10 cellular contexts compared by ENCODE assay signal in the genomic region with DNA sequence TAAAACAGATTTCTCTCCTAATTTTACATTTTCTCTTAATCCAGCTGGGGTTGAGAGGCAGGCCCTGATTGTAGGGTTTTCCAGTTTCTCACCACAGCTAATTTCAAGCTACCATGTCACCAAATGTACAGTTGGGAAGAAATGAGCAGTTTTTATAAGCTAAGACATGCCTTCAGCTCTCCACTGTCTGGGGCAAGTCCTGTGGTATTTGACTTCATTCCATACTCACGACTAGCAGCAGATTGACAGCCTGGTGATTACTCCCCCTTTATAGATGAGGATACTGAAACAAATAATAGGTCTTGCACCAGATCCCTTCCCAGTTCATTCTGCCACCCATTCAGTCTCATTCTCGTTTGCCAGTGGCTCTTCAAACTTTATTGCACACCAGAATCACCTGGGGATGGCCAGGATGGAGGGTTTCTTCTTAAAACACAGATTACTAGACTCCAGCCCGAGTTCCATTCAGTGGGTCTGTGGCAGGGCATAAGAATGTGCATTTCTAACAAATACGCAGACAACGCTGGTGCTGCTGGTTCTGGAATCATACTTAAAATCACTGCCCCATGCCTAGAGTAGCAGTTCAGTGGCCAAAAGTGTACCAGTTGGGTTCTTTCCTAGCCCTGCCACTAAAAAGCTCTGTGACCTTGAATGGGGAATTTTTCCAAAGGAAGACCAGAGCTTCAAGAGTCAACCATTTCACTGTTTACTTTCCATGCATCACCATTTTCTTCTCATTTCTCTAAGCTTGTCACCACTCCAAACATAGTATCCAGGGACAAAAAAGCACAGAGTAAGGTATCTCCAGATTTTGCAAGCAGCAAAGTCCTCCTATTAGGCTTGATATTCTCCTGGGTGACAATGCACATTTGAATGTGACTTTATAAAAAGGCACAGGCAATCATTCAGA.
DNase-seq lines count a peak whose midpoint lies in the region; ATAC-seq lines count a peak whose summit lies in the region.
"Had no signal": no experiment of that assay in that cellular context is flagged by ENCODE, and none has a peak within 500 bp of the region (broad histone marks: within the 10 kb centered on the region; RNA-seq: fewer than 3 reads in every experiment).

No MANE protein-coding gene starts in this region.

- no peak for ATAC-seq in GM18517 (IDR thresholded peaks at IDR 0.05; ENCODE audit: unreplicated experiment)

- H3K27me3 ChIP-seq in skeletal muscle satellite cell (ENCODE audit: control insufficient read depth, insufficient read depth, low read length) = no peaks in the 10 kb centered on the region

- H3K4me2 ChIP-seq in skeletal muscle satellite cell (ENCODE audit: low read length) = peak overlapping the region; percentile 54

- peak overlapping the region; percentile 81 for H3K9ac ChIP-seq in skeletal muscle satellite cell (ENCODE audit: low read depth, low read length)

- DNase-seq in GM04503 (ENCODE audit: low read depth) (peak; percentile 61), amniotic epithelial cell (ENCODE audit: low read depth) (peak; percentile 57), hepatic stellate cell (ENCODE audit: low spot score) (peak; percentile 27), HuH-7.5 (ENCODE audit: low spot score) (no peak), NOMO-1 treated with DMSO at 0.1 percent for 48 hours (lab: John Stamatoyannopoulos, UW; ENCODE audit: unreplicated experiment) (no peak), NCI-H2171 treated with DMSO at 0.1 percent for 48 hours (lab: John Stamatoyannopoulos, UW) (no peak)
- DNase-seq: activated naive CD4-positive, alpha-beta T cell treated with anti-CD3 and anti-CD28 coated beads, Interleukin-2, amount 50 U/mL, for 16 hours; T-helper 9 cell had no signal

- H3K9me3 ChIP-seq in skeletal muscle satellite cell (replicated peaks; ENCODE audit: low read length) = no peaks in the 10 kb centered on the region

- peaks cover 63% of the 10 kb centered on the region for H3K4me1 ChIP-seq in skeletal muscle satellite cell (ENCODE audit: control insufficient read depth, insufficient read depth, low read length)

- H3K4me3 ChIP-seq in skeletal muscle satellite cell (ENCODE audit: low read length) = peak overlapping the region; percentile 15

- H3K36me3 ChIP-seq in skeletal muscle satellite cell (ENCODE audit: insufficient read depth, low read length) = no peaks in the 10 kb centered on the region

Comparison
In these comparisons a context has a peak if more than half of its experiments do, and no peak if none do; other contexts are left out.
1. DNase-seq: peak in GM04503 (single experiment), amniotic epithelial cell (single experiment) and hepatic stellate cell (single experiment); none in HuH-7.5 (single experiment), NOMO-1 treated with DMSO at 0.1 percent for 48 hours (single experiment) and NCI-H2171 treated with DMSO at 0.1 percent for 48 hours (single experiment).